ENCODE assay signal across 1 cellular context in genomic region chr5:69042500-69042899, GRCh38.
TF ChIP-seq lines count a peak whose summit lies in the region.

No MANE protein-coding gene starts in this region.

TF ChIP-seq in H1, 55 proteins besides CTCF, POLR2A, EP300 and RAD21 (continued from another document):
- TF ChIP-seq, protein P1, sequence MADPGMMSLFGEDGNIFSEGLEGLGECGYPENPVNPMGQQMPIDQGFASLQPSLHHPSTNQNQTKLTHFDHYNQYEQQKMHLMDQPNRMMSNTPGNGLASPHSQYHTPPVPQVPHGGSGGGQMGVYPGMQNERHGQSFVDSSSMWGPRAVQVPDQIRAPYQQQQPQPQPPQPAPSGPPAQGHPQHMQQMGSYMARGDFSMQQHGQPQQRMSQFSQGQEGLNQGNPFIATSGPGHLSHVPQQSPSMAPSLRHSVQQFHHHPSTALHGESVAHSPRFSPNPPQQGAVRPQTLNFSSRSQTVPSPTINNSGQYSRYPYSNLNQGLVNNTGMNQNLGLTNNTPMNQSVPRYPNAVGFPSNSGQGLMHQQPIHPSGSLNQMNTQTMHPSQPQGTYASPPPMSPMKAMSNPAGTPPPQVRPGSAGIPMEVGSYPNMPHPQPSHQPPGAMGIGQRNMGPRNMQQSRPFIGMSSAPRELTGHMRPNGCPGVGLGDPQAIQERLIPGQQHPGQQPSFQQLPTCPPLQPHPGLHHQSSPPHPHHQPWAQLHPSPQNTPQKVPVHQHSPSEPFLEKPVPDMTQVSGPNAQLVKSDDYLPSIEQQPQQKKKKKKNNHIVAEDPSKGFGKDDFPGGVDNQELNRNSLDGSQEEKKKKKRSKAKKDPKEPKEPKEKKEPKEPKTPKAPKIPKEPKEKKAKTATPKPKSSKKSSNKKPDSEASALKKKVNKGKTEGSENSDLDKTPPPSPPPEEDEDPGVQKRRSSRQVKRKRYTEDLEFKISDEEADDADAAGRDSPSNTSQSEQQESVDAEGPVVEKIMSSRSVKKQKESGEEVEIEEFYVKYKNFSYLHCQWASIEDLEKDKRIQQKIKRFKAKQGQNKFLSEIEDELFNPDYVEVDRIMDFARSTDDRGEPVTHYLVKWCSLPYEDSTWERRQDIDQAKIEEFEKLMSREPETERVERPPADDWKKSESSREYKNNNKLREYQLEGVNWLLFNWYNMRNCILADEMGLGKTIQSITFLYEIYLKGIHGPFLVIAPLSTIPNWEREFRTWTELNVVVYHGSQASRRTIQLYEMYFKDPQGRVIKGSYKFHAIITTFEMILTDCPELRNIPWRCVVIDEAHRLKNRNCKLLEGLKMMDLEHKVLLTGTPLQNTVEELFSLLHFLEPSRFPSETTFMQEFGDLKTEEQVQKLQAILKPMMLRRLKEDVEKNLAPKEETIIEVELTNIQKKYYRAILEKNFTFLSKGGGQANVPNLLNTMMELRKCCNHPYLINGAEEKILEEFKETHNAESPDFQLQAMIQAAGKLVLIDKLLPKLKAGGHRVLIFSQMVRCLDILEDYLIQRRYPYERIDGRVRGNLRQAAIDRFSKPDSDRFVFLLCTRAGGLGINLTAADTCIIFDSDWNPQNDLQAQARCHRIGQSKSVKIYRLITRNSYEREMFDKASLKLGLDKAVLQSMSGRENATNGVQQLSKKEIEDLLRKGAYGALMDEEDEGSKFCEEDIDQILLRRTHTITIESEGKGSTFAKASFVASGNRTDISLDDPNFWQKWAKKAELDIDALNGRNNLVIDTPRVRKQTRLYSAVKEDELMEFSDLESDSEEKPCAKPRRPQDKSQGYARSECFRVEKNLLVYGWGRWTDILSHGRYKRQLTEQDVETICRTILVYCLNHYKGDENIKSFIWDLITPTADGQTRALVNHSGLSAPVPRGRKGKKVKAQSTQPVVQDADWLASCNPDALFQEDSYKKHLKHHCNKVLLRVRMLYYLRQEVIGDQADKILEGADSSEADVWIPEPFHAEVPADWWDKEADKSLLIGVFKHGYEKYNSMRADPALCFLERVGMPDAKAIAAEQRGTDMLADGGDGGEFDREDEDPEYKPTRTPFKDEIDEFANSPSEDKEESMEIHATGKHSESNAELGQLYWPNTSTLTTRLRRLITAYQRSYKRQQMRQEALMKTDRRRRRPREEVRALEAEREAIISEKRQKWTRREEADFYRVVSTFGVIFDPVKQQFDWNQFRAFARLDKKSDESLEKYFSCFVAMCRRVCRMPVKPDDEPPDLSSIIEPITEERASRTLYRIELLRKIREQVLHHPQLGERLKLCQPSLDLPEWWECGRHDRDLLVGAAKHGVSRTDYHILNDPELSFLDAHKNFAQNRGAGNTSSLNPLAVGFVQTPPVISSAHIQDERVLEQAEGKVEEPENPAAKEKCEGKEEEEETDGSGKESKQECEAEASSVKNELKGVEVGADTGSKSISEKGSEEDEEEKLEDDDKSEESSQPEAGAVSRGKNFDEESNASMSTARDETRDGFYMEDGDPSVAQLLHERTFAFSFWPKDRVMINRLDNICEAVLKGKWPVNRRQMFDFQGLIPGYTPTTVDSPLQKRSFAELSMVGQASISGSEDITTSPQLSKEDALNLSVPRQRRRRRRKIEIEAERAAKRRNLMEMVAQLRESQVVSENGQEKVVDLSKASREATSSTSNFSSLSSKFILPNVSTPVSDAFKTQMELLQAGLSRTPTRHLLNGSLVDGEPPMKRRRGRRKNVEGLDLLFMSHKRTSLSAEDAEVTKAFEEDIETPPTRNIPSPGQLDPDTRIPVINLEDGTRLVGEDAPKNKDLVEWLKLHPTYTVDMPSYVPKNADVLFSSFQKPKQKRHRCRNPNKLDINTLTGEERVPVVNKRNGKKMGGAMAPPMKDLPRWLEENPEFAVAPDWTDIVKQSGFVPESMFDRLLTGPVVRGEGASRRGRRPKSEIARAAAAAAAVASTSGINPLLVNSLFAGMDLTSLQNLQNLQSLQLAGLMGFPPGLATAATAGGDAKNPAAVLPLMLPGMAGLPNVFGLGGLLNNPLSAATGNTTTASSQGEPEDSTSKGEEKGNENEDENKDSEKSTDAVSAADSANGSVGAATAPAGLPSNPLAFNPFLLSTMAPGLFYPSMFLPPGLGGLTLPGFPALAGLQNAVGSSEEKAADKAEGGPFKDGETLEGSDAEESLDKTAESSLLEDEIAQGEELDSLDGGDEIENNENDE (IDR thresholded peaks at IDR 0.05; ENCODE audit: insufficient replicate concordance, low read length), result no peak
- TF ChIP-seq JUND (IDR thresholded peaks at IDR 0.05; ENCODE audit: low read length), result no peak
- TF ChIP-seq, protein P2, sequence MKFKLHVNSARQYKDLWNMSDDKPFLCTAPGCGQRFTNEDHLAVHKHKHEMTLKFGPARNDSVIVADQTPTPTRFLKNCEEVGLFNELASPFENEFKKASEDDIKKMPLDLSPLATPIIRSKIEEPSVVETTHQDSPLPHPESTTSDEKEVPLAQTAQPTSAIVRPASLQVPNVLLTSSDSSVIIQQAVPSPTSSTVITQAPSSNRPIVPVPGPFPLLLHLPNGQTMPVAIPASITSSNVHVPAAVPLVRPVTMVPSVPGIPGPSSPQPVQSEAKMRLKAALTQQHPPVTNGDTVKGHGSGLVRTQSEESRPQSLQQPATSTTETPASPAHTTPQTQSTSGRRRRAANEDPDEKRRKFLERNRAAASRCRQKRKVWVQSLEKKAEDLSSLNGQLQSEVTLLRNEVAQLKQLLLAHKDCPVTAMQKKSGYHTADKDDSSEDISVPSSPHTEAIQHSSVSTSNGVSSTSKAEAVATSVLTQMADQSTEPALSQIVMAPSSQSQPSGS (IDR thresholded peaks at IDR 0.05; ENCODE audit: low read length), result no peak
- TF ChIP-seq, protein P3, sequence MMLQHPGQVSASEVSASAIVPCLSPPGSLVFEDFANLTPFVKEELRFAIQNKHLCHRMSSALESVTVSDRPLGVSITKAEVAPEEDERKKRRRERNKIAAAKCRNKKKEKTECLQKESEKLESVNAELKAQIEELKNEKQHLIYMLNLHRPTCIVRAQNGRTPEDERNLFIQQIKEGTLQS (IDR thresholded peaks at IDR 0.05; ENCODE audit: insufficient read depth, low read depth, low read length), result no peak
- no peak for TF ChIP-seq CHD1 (IDR thresholded peaks at IDR 0.05; ENCODE audit: low read depth, low read length)
- no peak for TF ChIP-seq POLR2AphosphoS5 (IDR thresholded peaks at IDR 0.05; ENCODE audit: low read depth, low read length)
- TF ChIP-seq CBX8 (IDR thresholded peaks at IDR 0.05; ENCODE audit: borderline replicate concordance, low read depth, low read length), result no peak
